In genomic region chr3:134008630-134009156, GRCh38 we compare ENCODE assay signal across 13 cellular contexts. TPM values are rescaled to one million over a fixed set of nuclear protein-coding genes. Genes with fewer than 3 reads are reported as not detected.
DNase-seq lines count a peak whose midpoint lies in the region; FAIRE-seq and TF ChIP-seq lines count a peak whose summit lies in the region.
"Had no signal": no experiment of that assay in that cellular context is flagged by ENCODE, and none has a peak within 500 bp of the region (broad histone marks: within the 10 kb centered on the region; RNA-seq: fewer than 3 reads in every experiment).

No MANE protein-coding gene starts in this region.

- H3K27ac ChIP-seq in keratinocyte (ENCODE audit: control insufficient read depth, insufficient read depth, low read length), result no peak overlapping the region

- H3K9ac ChIP-seq in keratinocyte (ENCODE audit: control insufficient read depth, extremely low read depth, insufficient read depth, low read length), result no peak overlapping the region

- peak overlapping the region; percentile 34 for H3K4me2 ChIP-seq in keratinocyte (ENCODE audit: control insufficient read depth, extremely low read depth, insufficient read depth, low read depth, low read length)

- dilution Hi-C loops in keratinocyte (cut with MboI; ENCODE audit: extremely low pct_ligation_motif_present, low sequenced_read_pairs), result no loop called here

- TF ChIP-seq CTCF in keratinocyte (optimal IDR thresholded peaks at IDR 0.05 in 1 of 3, IDR thresholded peaks at IDR 0.05 in 1 of 3, conservative IDR thresholded peaks at IDR 0.05 in 1 of 3; ENCODE audit: extremely low read depth in 1 of 3, insufficient read depth in 2 of 3, low read length in 3 of 3), result no peak

- H4K20me1 ChIP-seq in keratinocyte (ENCODE audit: control insufficient read depth, extremely low read depth, insufficient read depth, low read length), result no peaks in the 10 kb centered on the region

- DNase-seq in ACHN (peak; percentile 83), HT1080 (ENCODE audit: low read depth) (peak; percentile 100), astrocyte of the hippocampus (ENCODE audit: low read depth, low spot score) (peak; percentile 89), keratinocyte (ENCODE audit: low read depth, low spot score) (peak; percentile 80), GDM1 (lab: John Stamatoyannopoulos, UW) (no peak), NCI-H1092 treated with DMSO at 0.1 percent for 48 hours (lab: John Stamatoyannopoulos, UW) (no peak), nucleus accumbens (lab: John Stamatoyannopoulos, UW) (no peak)
- DNase-seq in stimulated activated CD4-positive, alpha-beta T cell treated with anti-CD3 and anti-CD28 coated beads, Interleukin-15, amount 100 ng/mL, for 24 hours, result no peak
- DNase-seq: amygdala, C1 segment of cervical spinal cord, NCI-H1092, NCI-H774 had no signal

- peaks cover 25% of the 10 kb centered on the region for H3K4me1 ChIP-seq in keratinocyte (ENCODE audit: control insufficient read depth, extremely low read depth, insufficient read depth, low read length)

- no peaks in the 10 kb centered on the region for H3K79me2 ChIP-seq in keratinocyte (ENCODE audit: control insufficient read depth, insufficient read depth, low read length)

- no peak overlapping the region for H3K4me3 ChIP-seq in keratinocyte (ENCODE audit: control insufficient read depth in 2 of 3, extremely low read depth in 1 of 3, insufficient read depth in 2 of 3, low read depth in 1 of 3, low read length in 3 of 3)

- H3K36me3 ChIP-seq in keratinocyte (ENCODE audit: control insufficient read depth in 2 of 2, extremely low read depth in 1 of 2, insufficient read depth in 2 of 2, low read length in 2 of 2), result no peaks in the 10 kb centered on the region

- in situ Hi-C loops in ACHN (cut with HindIII; ENCODE audit: low pct_ligation_motif_present, low pct_unique_long_range_greater_than_20kb, low sequenced_read_pairs), result no loop called here

- no peaks in the 10 kb centered on the region for H3K27me3 ChIP-seq in keratinocyte (ENCODE audit: control insufficient read depth, extremely low read depth, insufficient read depth, low read length)

- no peak overlapping the region for H2AFZ ChIP-seq in keratinocyte (ENCODE audit: control insufficient read depth, low read length)

- peak; percentile 92 for FAIRE-seq in keratinocyte (lab: Jason Lieb, UNC)

- no peaks in the 10 kb centered on the region for H3K9me1 ChIP-seq in keratinocyte (ENCODE audit: control insufficient read depth, extremely low read depth, insufficient read depth, low read length)

- H3K9me3 ChIP-seq in keratinocyte (ENCODE audit: control insufficient read depth, low read depth, low read length), result no peaks in the 10 kb centered on the region

RNA-seq across cellular contexts. Expression of gene SLCO2A1, which starts 21.0 kb away (rescaled TPM):
- total RNA-seq in HT1080 (2014; rRNA removed; shearing (Covaris generic)), result 0.02 TPM in 1 of 2 replicates, not detected in the other
- polyA plus RNA-seq in HT1080 (2015; cell fraction: cytosol; rRNA removed), result 0.12 and 0.23 TPM in 2 replicates
- polyA plus RNA-seq in HT1080 (2015; cell fraction: nucleus; rRNA removed), result 0.30 and 0.32 TPM in 2 replicates
- 0.80 to 1.8 TPM (median 0.93 TPM) in 3 replicates for polyA plus RNA-seq in keratinocyte
- polyA plus RNA-seq in keratinocyte (2011; ENCODE audit: low read depth), result 0.14 TPM
- polyA plus RNA-seq in keratinocyte (2011; cell fraction: cytosol; rRNA removed), result 0.94 and 0.96 TPM in 2 replicates
- polyA plus RNA-seq in keratinocyte (2011; cell fraction: nucleus; rRNA removed), result 5.6 and 9.9 TPM in 2 replicates
- polyA plus RNA-seq in keratinocyte (2012; ENCODE audit: low replicate concordance), result 1.2 and 1.5 TPM in 2 replicates
- polyA minus RNA-seq in keratinocyte, result 1.5 to 7.7 TPM (median 2.0 TPM) in 3 replicates
- 2.9 TPM for polyA minus RNA-seq in keratinocyte (2011; cell fraction: cytosol; rRNA and poly(A)+ RNA removed)
- 2.5 and 5.5 TPM in 2 replicates for polyA minus RNA-seq in keratinocyte (2011; cell fraction: nucleus; rRNA and poly(A)+ RNA removed)
- total RNA-seq: T-helper 1 cell treated with Interleukin-12 subunit alpha and Interleukin-12 subunit beta and Interleukin-4 antibody, amounts not matched to agents 30 ng/mL and 1 ng/mL, for 36 hours had no signal

Comparison
In these comparisons a context has a peak if more than half of its experiments do, and no peak if none do; other contexts are left out.
1. DNase-seq: peak in ACHN (single experiment), HT1080 (single experiment), astrocyte of the hippocampus (single experiment) and keratinocyte (single experiment); none in stimulated activated CD4-positive, alpha-beta T cell treated with anti-CD3 and anti-CD28 coated beads, Interleukin-15, amount 100 ng/mL, for 24 hours (single experiment), GDM1 (single experiment), NCI-H1092 treated with DMSO at 0.1 percent for 48 hours (single experiment) and nucleus accumbens (0 of 56).